1 cellular context compared by ENCODE assay signal in genomic region chr6:149059557-149059956, GRCh38.
TF ChIP-seq lines count a peak whose summit lies in the region.

No MANE protein-coding gene starts in this region.

TF ChIP-seq in GM12878, 131 proteins besides CTCF, POLR2A, EP300 and RAD21 (continued from another document):
- TF ChIP-seq ZBTB11 (CRISPR knock-in tag; IDR thresholded peaks at IDR 0.05) (no peak), ZZZ3 (IDR thresholded peaks at IDR 0.05; ENCODE audit: control insufficient read depth, insufficient read length, low read depth) (no peak), TARDBP (IDR thresholded peaks at IDR 0.05; ENCODE audit: borderline replicate concordance) (no peak), E2F8 (IDR thresholded peaks at IDR 0.05; ENCODE audit: low read depth, partially characterized antibody) (no peak), BCL3 (IDR thresholded peaks at IDR 0.05; ENCODE audit: borderline replicate concordance, insufficient read depth, low read depth, low read length, poor library complexity, severe bottlenecking) (no peak), ZNF217 (IDR thresholded peaks at IDR 0.05) (no peak), FOS (IDR thresholded peaks at IDR 0.05; ENCODE audit: borderline replicate concordance, extremely low read depth, insufficient read length) (no peak), BRCA1 (IDR thresholded peaks at IDR 0.05; ENCODE audit: low read depth, low read length) (no peak), IRF3 (IDR thresholded peaks at IDR 0.05) (no peak), YBX1 (IDR thresholded peaks at IDR 0.05) (no peak), SREBF1 (IDR thresholded peaks at IDR 0.05; ENCODE audit: low read length) (no peak), MXI1 (IDR thresholded peaks at IDR 0.05; ENCODE audit: low read depth, low read length) (no peak), ZNF24 (IDR thresholded peaks at IDR 0.05) (no peak)
